25 cellular contexts compared by ENCODE assay signal in genomic region chr1:218436346-218436745, GRCh38.
"Had no signal": no experiment of that assay in that cellular context is flagged by ENCODE, and none has a peak within 500 bp of the region (broad histone marks: within the 10 kb centered on the region; RNA-seq: fewer than 3 reads in every experiment).

No MANE protein-coding gene starts in this region.

- H3K27me3 Mint-ChIP-seq: type B pancreatic cell had no signal

- H3K4me1 ChIP-seq: foreskin keratinocyte, lower lobe of right lung, prostate gland, thyroid gland had no signal

- H3K27ac Mint-ChIP-seq: naive B cell, type B pancreatic cell had no signal

- H3K27me3 ChIP-seq: foreskin keratinocyte, heart right ventricle, sigmoid colon, stomach, thyroid gland had no signal

- FAIRE-seq: endometrium, islet of Langerhans, small intestine had no signal

- H3K36me3 ChIP-seq: left ventricle myocardium inferior, prostate gland, stomach, thyroid gland had no signal

- DNase-seq: dermis blood vessel endothelial cell; effector memory CD4-positive, alpha-beta T cell; foreskin keratinocyte; glutamatergic neuron; heart right ventricle; hippocampal formation; left colon; left ventricle myocardium inferior; lower lobe of right lung; naive B cell; nucleus accumbens; right cardiac atrium; sigmoid colon; small intestine; stimulated activated CD4-positive, alpha-beta T cell treated with anti-CD3 and anti-CD28 coated beads, Interleukin-15, amount 100 ng/mL, for 24 hours; stimulated activated CD4-positive, alpha-beta T cell treated with anti-CD3 and anti-CD28 coated beads, Interleukin-2, amount 100 ng/mL, for 48 hours; stimulated activated naive CD4-positive, alpha-beta T cell treated with Interleukin-2 at 50 U/mL for 16 hours; stomach; thyroid gland had no signal

- H3K9me3 Mint-ChIP-seq: naive B cell, nephron, type B pancreatic cell had no signal

- ATAC-seq: foreskin keratinocyte, left colon, lower lobe of right lung, right cardiac atrium had no signal

- H3K27ac ChIP-seq: coronary artery, foreskin keratinocyte, left ventricle myocardium inferior, lower lobe of right lung, prostate gland, sigmoid colon, stomach, thyroid gland had no signal

- H3K4me3 Mint-ChIP-seq: naive B cell, nephron, type B pancreatic cell had no signal

- H3K4me1 Mint-ChIP-seq: naive B cell had no signal

- H3K4me3 ChIP-seq: coronary artery, heart right ventricle, left ventricle myocardium inferior, lower lobe of right lung, prostate gland, sigmoid colon, stomach, thyroid gland had no signal

- H3K9me3 ChIP-seq: heart right ventricle, left ventricle myocardium inferior, lower lobe of right lung, prostate gland, sigmoid colon, stomach, thyroid gland had no signal
